Comparison of ENCODE assay signal across 8 cellular contexts in the genomic region with DNA sequence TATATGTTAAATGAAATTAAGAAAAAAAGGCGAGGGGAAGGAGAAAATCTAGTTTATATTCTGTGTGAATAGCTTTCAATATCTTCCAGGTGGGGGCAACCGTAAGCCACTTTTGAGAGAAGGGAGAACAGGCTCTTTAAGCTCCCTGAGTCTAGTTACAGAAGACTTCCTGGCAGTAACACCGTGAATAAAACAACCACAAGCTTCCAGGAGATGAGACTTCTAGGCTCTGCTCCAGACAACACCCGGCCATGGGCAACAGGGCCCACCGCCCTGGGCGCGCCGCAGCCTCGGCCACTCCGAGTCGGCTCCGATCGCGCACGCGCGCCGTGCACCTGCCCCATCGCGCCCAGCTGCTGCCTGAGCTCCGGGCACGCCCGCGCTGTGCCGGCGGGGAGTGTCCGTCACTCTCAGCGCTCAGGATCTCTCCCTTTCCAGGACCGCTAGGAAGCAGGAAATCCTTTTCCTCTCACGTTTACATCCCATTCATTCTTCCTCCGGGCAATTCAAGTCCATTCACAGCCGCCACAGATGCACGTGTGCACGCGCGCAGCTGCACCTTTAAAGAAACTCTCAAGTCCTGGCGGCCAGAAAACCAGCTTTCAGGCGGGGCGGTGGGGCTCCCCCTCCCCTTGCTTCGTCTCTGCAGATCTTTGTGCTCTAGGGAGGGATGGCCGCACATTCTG. TPM values are rescaled to one million over a fixed set of nuclear protein-coding genes. Genes with fewer than 3 reads are reported as not detected.
DNase-seq lines count a peak whose midpoint lies in the region; TF ChIP-seq lines count a peak whose summit lies in the region.

No MANE protein-coding gene starts in this region.

- H3K27me3 ChIP-seq in AG04450 (ENCODE audit: control insufficient read depth, insufficient read depth, low read length): peaks cover 33% of the 10 kb centered on the region

- H3K9me3 Mint-ChIP-seq in chondrocyte (ENCODE audit: low read depth): no peaks in the 10 kb centered on the region

- peaks cover 15% of the 10 kb centered on the region for H3K4me1 Mint-ChIP-seq in chondrocyte (ENCODE audit: low read depth)

- no peak overlapping the region for H3K27ac ChIP-seq in AG04450 (ENCODE audit: low read depth, low read length)

- peak overlapping the region; percentile 79 for H3K4me3 Mint-ChIP-seq in chondrocyte (ENCODE audit: unreplicated experiment)

- peak; percentile 4 for DNase-seq in AG04450 (ENCODE audit: low read depth, low spot score)
- peak; percentile 81 for DNase-seq in HEK293T (ENCODE audit: extremely low spot score)
- peak; percentile 85 for DNase-seq in LoVo (ENCODE audit: low spot score)
- peak; percentile 84 for DNase-seq in SHP77 (lab: John Stamatoyannopoulos, UW)
- DNase-seq in chondrocyte (ENCODE audit: low spot score): no peak
- peak; percentile 86 for DNase-seq in kidney tubule cell (ENCODE audit: low spot score)
- peak; percentile 46 to 60 for DNase-seq in stimulated activated CD4-positive, alpha-beta T cell treated with anti-CD3 and anti-CD28 coated beads, Interleukin-2, amount 100 ng/mL, for 24 hours

- no peaks in the 10 kb centered on the region for H3K36me3 Mint-ChIP-seq in chondrocyte (ENCODE audit: low read depth)

- CTCF ChIA-PET in AG04450 (lab: Charles Lee): interaction anchor here (0.6 to 2.3 kb wide), 23 partner anchors 11 to 372 kb away, joined by 3 to 38 read pairs (median 5); a partner anchor contains a TSS
- CTCF ChIA-PET in HEK293T (lab: Yijun Ruan, JAX): interaction anchor here (0.5 to 1.8 kb wide), 15 partner anchors 10 to 309 kb away, joined by 3 to 14 read pairs (median 4); no protein-coding TSS in a partner anchor

- POLR2A ChIA-PET in AG04450 (lab: Yijun Ruan, JAX): no interaction called here
- POLR2A ChIA-PET in HEK293T (lab: Yijun Ruan, JAX): interaction anchor here (0.9 to 1.5 kb wide), 3 partner anchors 19 to 244 kb away, joined by 4 to 15 read pairs (median 4); a partner anchor contains a TSS

- peaks cover 55% of the 10 kb centered on the region for H3K27me3 Mint-ChIP-seq in chondrocyte (ENCODE audit: low read depth)

- peak overlapping the region; percentile 49 for H3K4me3 ChIP-seq in AG04450 (ENCODE audit: low read depth, low read length)

- H3K27ac Mint-ChIP-seq in chondrocyte (ENCODE audit: unreplicated experiment): no peak overlapping the region

- no peaks in the 10 kb centered on the region; the same call in 1 of the 2 replicates for H3K9me3 ChIP-seq in AG04450 (ENCODE audit: control insufficient read depth, insufficient read depth, low read length)

- TF ChIP-seq CTCF in AG04450 (IDR thresholded peaks at IDR 0.05; ENCODE audit: low read depth, low read length) (peak; percentile 47), GM12872 (IDR thresholded peaks at IDR 0.05; ENCODE audit: insufficient read depth, low read depth, low read length) (peak; percentile 63), chondrocyte (IDR thresholded peaks at IDR 0.05) (peak; percentile 90)

TF ChIP-seq in HEK293T, 16 proteins besides CTCF, POLR2A, EP300 and RAD21:
- TF ChIP-seq ELF4 (IDR thresholded peaks at IDR 0.05) (no peak), FOXK2 (IDR thresholded peaks at IDR 0.05) (no peak), LEF1 (IDR thresholded peaks at IDR 0.05; ENCODE audit: borderline replicate concordance) (no peak), L3MBTL2 (conservative IDR thresholded peaks at IDR 0.05) (peak; percentile 74), NFRKB (IDR thresholded peaks at IDR 0.05) (no peak), TARDBP (IDR thresholded peaks at IDR 0.05) (no peak), ARNT (IDR thresholded peaks at IDR 0.05) (no peak)
- TF ChIP-seq, protein P1, sequence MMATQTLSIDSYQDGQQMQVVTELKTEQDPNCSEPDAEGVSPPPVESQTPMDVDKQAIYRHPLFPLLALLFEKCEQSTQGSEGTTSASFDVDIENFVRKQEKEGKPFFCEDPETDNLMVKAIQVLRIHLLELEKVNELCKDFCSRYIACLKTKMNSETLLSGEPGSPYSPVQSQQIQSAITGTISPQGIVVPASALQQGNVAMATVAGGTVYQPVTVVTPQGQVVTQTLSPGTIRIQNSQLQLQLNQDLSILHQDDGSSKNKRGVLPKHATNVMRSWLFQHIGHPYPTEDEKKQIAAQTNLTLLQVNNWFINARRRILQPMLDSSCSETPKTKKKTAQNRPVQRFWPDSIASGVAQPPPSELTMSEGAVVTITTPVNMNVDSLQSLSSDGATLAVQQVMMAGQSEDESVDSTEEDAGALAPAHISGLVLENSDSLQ (IDR thresholded peaks at IDR 0.05): peak; percentile 77

RNA-seq across cellular contexts. Expression of a gene that starts 19.4 kb away (rescaled TPM):
- not detected in 2 replicates for polyA plus RNA-seq in AG04450 (2011; rRNA removed)
- 0.14 TPM in 1 of 2 replicates, not detected in the other for polyA minus RNA-seq in AG04450 (2011; rRNA and poly(A)+ RNA removed)
- total RNA-seq in chondrocyte: 1.4 to 4.7 TPM (median 4.1 TPM) in 3 replicates
